In genomic region chr10:79374312-79375191, GRCh38 we compare ENCODE assay signal across 8 cellular contexts. TPM values are rescaled to one million over a fixed set of nuclear protein-coding genes. Genes with fewer than 3 reads are reported as not detected.
A peak's percentile ranks its signal among the peaks of the same experiment; 100 is the strongest.
DNase-seq lines count a peak whose midpoint lies in the region; TF ChIP-seq lines count a peak whose summit lies in the region.

No MANE protein-coding gene starts in this region.

- TF ChIP-seq CTCF in sigmoid colon (IDR thresholded peaks at IDR 0.05) = peak; percentile 96 to 98 (median 96)

- peaks cover 2 to 34% (median 26%) of the 10 kb centered on the region in 4 donors for H3K4me1 ChIP-seq in sigmoid colon

- H3K36me3 Mint-ChIP-seq in T-helper 2 cell treated with Interferon-gamma antibody and Interleukin-4, amounts not matched to agents 5 μg/mL and 100 μg/mL, for 36 hours (ENCODE audit: low read depth) = no peaks in the 10 kb centered on the region

- intact Hi-C loops in sigmoid colon (cut with DNase I) = loop anchor here (1.0 to 10.0 kb wide), 5 partner anchors 93 to 830 kb away; partner anchors contain the start of gene ANXA11

- H3K9me3 ChIP-seq in sigmoid colon = peaks cover 0 to 4% (median 0%) of the 10 kb centered on the region in 4 donors

- no peaks in the 10 kb centered on the region for H3K27me3 ChIP-seq in sigmoid colon

- no peak overlapping the region for H3K4me3 Mint-ChIP-seq in T-helper 2 cell treated with Interferon-gamma antibody and Interleukin-4, amounts not matched to agents 5 μg/mL and 100 μg/mL, for 36 hours

- DNase-seq in SIG-M5 treated with dmso at 0.1 percent for 504 hours (lab: John Stamatoyannopoulos, UW; ENCODE audit: unreplicated experiment) (peak; percentile 22), SIG-M5 (lab: John Stamatoyannopoulos, UW) (no peak), M059J (ENCODE audit: low read depth) (peak; percentile 72), anterior cingulate cortex (lab: John Stamatoyannopoulos, UW) (peak in 51 of 58 donors; percentile 16 to 88 (median 62)), hepatic stellate cell (ENCODE audit: low spot score) (peak; percentile 82), sigmoid colon (peak; percentile 91), GF-D8 (lab: John Stamatoyannopoulos, UW) (no peak)
- peak; percentile 62 for DNase-seq in T-helper 2 cell treated with Interferon-gamma antibody and Interleukin-4, amounts not matched to agents 5 μg/mL and 100 μg/mL, for 36 hours (ENCODE audit: low spot score)

- TF ChIP-seq POLR2A in sigmoid colon (IDR thresholded peaks at IDR 0.05) = no peak

- H3K27me3 Mint-ChIP-seq in T-helper 2 cell treated with Interferon-gamma antibody and Interleukin-4, amounts not matched to agents 5 μg/mL and 100 μg/mL, for 36 hours (ENCODE audit: low read depth) = peaks cover 19% of the 10 kb centered on the region

- peak overlapping the region in 2 of 4 donors; percentile 49 to 53 for H3K27ac ChIP-seq in sigmoid colon

- no peak overlapping the region for H3K27ac Mint-ChIP-seq in T-helper 2 cell treated with Interferon-gamma antibody and Interleukin-4, amounts not matched to agents 5 μg/mL and 100 μg/mL, for 36 hours

- no peaks in the 10 kb centered on the region for H3K36me3 ChIP-seq in sigmoid colon

- TF ChIP-seq EP300 in sigmoid colon (IDR thresholded peaks at IDR 0.05) = no peak

- WGBS in sigmoid colon, 2 donors = 5 to 14% methylated on average over 7 of the region's 7 CpGs

- no peaks in the 10 kb centered on the region for H3K4me1 Mint-ChIP-seq in T-helper 2 cell treated with Interferon-gamma antibody and Interleukin-4, amounts not matched to agents 5 μg/mL and 100 μg/mL, for 36 hours (ENCODE audit: low read depth)

- no peaks in the 10 kb centered on the region for H3K9me3 Mint-ChIP-seq in T-helper 2 cell treated with Interferon-gamma antibody and Interleukin-4, amounts not matched to agents 5 μg/mL and 100 μg/mL, for 36 hours

- no peak overlapping the region for H3K4me3 ChIP-seq in sigmoid colon

RNA-seq across cellular contexts. Expression of gene PPIF, which starts 27.3 kb away (rescaled TPM):
- total RNA-seq in M059J (2014; rRNA removed; shearing (Covaris generic)) = 36.5 and 50.7 TPM in 2 replicates
- 10 to 100 TPM; 26.4 to 48.5 (median 32.5) TPM for total RNA-seq in sigmoid colon
- 10 to 100 TPM; 60.7 to 74.9 (median 71.9) TPM for polyA plus RNA-seq in sigmoid colon

Comparison
In these comparisons a context has a peak if more than half of its experiments do, and no peak if none do; other contexts are left out.
1. DNase-seq: peak in SIG-M5 treated with dmso at 0.1 percent for 504 hours (single experiment), M059J (single experiment), T-helper 2 cell treated with Interferon-gamma antibody and Interleukin-4, amounts not matched to agents 5 μg/mL and 100 μg/mL, for 36 hours (single experiment), anterior cingulate cortex (51 of 58), hepatic stellate cell (single experiment) and sigmoid colon (single experiment); none in SIG-M5 (single experiment) and GF-D8 (single experiment).